8 cellular contexts compared by ENCODE assay signal in genomic region chr5:472076-472655, GRCh38. TPM values are rescaled to one million over a fixed set of nuclear protein-coding genes. Genes with fewer than 3 reads are reported as not detected.
DNase-seq lines count a peak whose midpoint lies in the region; ATAC-seq and TF ChIP-seq lines count a peak whose summit lies in the region.

No MANE protein-coding gene starts in this region.

- peak; percentile 6 for DNase-seq in G401 (ENCODE audit: low spot score)
- no peak for DNase-seq in astrocyte of the spinal cord (ENCODE audit: low read depth, low spot score)
- no peak for DNase-seq in kidney epithelial cell (ENCODE audit: low read depth)
- no peak for DNase-seq in stimulated activated effector memory CD8-positive, alpha-beta T cell treated with anti-CD3 and anti-CD28 coated beads, Interleukin-12 subunit alpha, Interleukin-12 subunit beta, amount 100 ng/mL, for 72 hours (ENCODE audit: low spot score in 2 of 2)
- DNase-seq in ureter (ENCODE audit: low spot score), result no peak
- no peak for DNase-seq in COLO829 (ENCODE audit: low spot score)

- peak overlapping the region; percentile 79 for H2AFZ ChIP-seq in KMS-11 (ENCODE audit: low read depth)

- H3K27ac Mint-ChIP-seq in stimulated activated effector memory CD8-positive, alpha-beta T cell treated with anti-CD3 and anti-CD28 coated beads, Interleukin-12 subunit alpha, Interleukin-12 subunit beta, amount 100 ng/mL, for 72 hours, result peak overlapping the region; percentile 85

- no peaks in the 10 kb centered on the region for H3K9me3 Mint-ChIP-seq in stimulated activated effector memory CD8-positive, alpha-beta T cell treated with anti-CD3 and anti-CD28 coated beads, Interleukin-12 subunit alpha, Interleukin-12 subunit beta, amount 100 ng/mL, for 72 hours

- peak overlapping the region; percentile 92 for H3K27ac ChIP-seq in KMS-11

- peak overlapping the region; percentile 99 for H3K9ac ChIP-seq in KMS-11

- H3K4me1 ChIP-seq in KMS-11 (ENCODE audit: low read depth, poor library complexity, severe bottlenecking), result peaks cover 4% of the 10 kb centered on the region

- H3K4me1 Mint-ChIP-seq in stimulated activated effector memory CD8-positive, alpha-beta T cell treated with anti-CD3 and anti-CD28 coated beads, Interleukin-12 subunit alpha, Interleukin-12 subunit beta, amount 100 ng/mL, for 72 hours, result peaks cover 28% of the 10 kb centered on the region

- H3K4me3 ChIP-seq in KMS-11 (IDR thresholded peaks at IDR 0.05; ENCODE audit: insufficient read depth, low read depth, low read length), result no peak overlapping the region
- peak overlapping the region; percentile 61 for H3K4me3 ChIP-seq in astrocyte of the spinal cord (ENCODE audit: low read depth, low read length)
- peak overlapping the region; percentile 66 for H3K4me3 ChIP-seq in kidney epithelial cell (ENCODE audit: low read depth, low read length)

- H3K4me3 Mint-ChIP-seq in stimulated activated effector memory CD8-positive, alpha-beta T cell treated with anti-CD3 and anti-CD28 coated beads, Interleukin-12 subunit alpha, Interleukin-12 subunit beta, amount 100 ng/mL, for 72 hours, result peak overlapping the region; percentile 93

- H3K79me2 ChIP-seq in KMS-11 (ENCODE audit: insufficient read depth, low read depth), result peaks cover 24% of the 10 kb centered on the region

- H4K20me1 ChIP-seq in KMS-11 (ENCODE audit: insufficient read depth), result no peaks in the 10 kb centered on the region

- in situ Hi-C loops in G401 (cut with HindIII; ENCODE audit: low sequenced_read_pairs), result no loop called here
- in situ Hi-C loops in astrocyte of the spinal cord (cut with HindIII; ENCODE audit: low sequenced_read_pairs), result no loop called here

- H3K4me2 ChIP-seq in KMS-11, result peak overlapping the region; percentile 80

- peaks cover 2% of the 10 kb centered on the region; the same call in 1 of the 2 replicates for H3K27me3 ChIP-seq in KMS-11 (ENCODE audit: insufficient read depth, low read depth)
- peaks cover 26% of the 10 kb centered on the region for H3K27me3 ChIP-seq in kidney epithelial cell (ENCODE audit: control insufficient read depth, insufficient read depth, low read length)

- H3K36me3 Mint-ChIP-seq in stimulated activated effector memory CD8-positive, alpha-beta T cell treated with anti-CD3 and anti-CD28 coated beads, Interleukin-12 subunit alpha, Interleukin-12 subunit beta, amount 100 ng/mL, for 72 hours, result peaks cover 47% of the 10 kb centered on the region

- peak; percentile 24 for ATAC-seq in GM21576 (IDR thresholded peaks at IDR 0.05; ENCODE audit: unreplicated experiment)
- peak; percentile 12 for ATAC-seq in stimulated activated effector memory CD8-positive, alpha-beta T cell treated with anti-CD3 and anti-CD28 coated beads, Interleukin-12 subunit alpha, Interleukin-12 subunit beta, amount 100 ng/mL, for 72 hours

- H3K36me3 ChIP-seq in KMS-11 (ENCODE audit: insufficient read depth) (no peaks in the 10 kb centered on the region), kidney epithelial cell (ENCODE audit: control insufficient read depth, insufficient read depth, low read length) (peaks cover 1% of the 10 kb centered on the region)

- TF ChIP-seq CTCF in KMS-11 (conservative IDR thresholded peaks at IDR 0.05; ENCODE audit: low read depth, low read length) (no peak), astrocyte of the spinal cord (IDR thresholded peaks at IDR 0.05; ENCODE audit: low read depth, low read length) (no peak), kidney epithelial cell (IDR thresholded peaks at IDR 0.05; ENCODE audit: insufficient read depth, low read length, poor library complexity, severe bottlenecking) (no peak)

RNA-seq across cellular contexts. Expression of gene EXOC3, which starts 29.2 kb away (rescaled TPM):
- 16.7 and 29.2 TPM in 2 replicates for total RNA-seq in G401 (2014; rRNA removed; shearing (Covaris generic))
- total RNA-seq in kidney epithelial cell (33.7 and 37.3 TPM in 2 replicates), ureter (63.3 TPM)

RNA-seq across cellular contexts. Expression of gene SLC9A3, which starts 52.1 kb away (rescaled TPM):
- total RNA-seq in G401 (2014; rRNA removed; shearing (Covaris generic)), result 3.6 and 5.1 TPM in 2 replicates
- total RNA-seq in kidney epithelial cell, result 3.0 and 3.6 TPM in 2 replicates
- 1.1 TPM for total RNA-seq in ureter
